ENCODE assay signal across 11 cellular contexts in genomic region chr1:2312589-2313301, GRCh38.
DNase-seq lines count a peak whose midpoint lies in the region; ATAC-seq, FAIRE-seq and TF ChIP-seq lines count a peak whose summit lies in the region.
"Had no signal": no experiment of that assay in that cellular context is flagged by ENCODE, and none has a peak within 500 bp of the region (broad histone marks: within the 10 kb centered on the region; RNA-seq: fewer than 3 reads in every experiment).

No MANE protein-coding gene starts in this region.

- no peak for TF ChIP-seq POLR2A in esophagus squamous epithelium (IDR thresholded peaks at IDR 0.05)
- no peak for TF ChIP-seq POLR2A in prostate gland (IDR thresholded peaks at IDR 0.05)

- no peaks in the 10 kb centered on the region for H3K9me3 ChIP-seq in A673 (ENCODE audit: low read depth, low read length, poor library complexity, severe bottlenecking)
- H3K9me3 ChIP-seq in esophagus squamous epithelium = no peaks in the 10 kb centered on the region
- H3K9me3 ChIP-seq in prostate gland = no peaks in the 10 kb centered on the region

- H3K27ac ChIP-seq in A673 (ENCODE audit: low read depth, low read length, poor library complexity, severe bottlenecking) (peak overlapping the region; percentile 88), esophagus squamous epithelium (peak overlapping the region; percentile 62 to 92 (median 84)), prostate gland (peak overlapping the region; percentile 83 to 89)

- no peak overlapping the region for H3K4me3 ChIP-seq in A673 (ENCODE audit: low read depth, low read length, poor library complexity, severe bottlenecking)
- H3K4me3 ChIP-seq in esophagus squamous epithelium = no peak overlapping the region
- H3K4me3 ChIP-seq in prostate gland = no peak overlapping the region

- H3K4me1 ChIP-seq in A673 (ENCODE audit: insufficient read depth, low read length, poor library complexity, severe bottlenecking) = peaks cover 45% of the 10 kb centered on the region
- peaks cover 34 to 73% (median 48%) of the 10 kb centered on the region in 3 donors for H3K4me1 ChIP-seq in esophagus squamous epithelium
- peaks cover 27% of the 10 kb centered on the region for H3K4me1 ChIP-seq in prostate gland (replicated peaks)

- H3K27me3 Mint-ChIP-seq in T-cell = no peaks in the 10 kb centered on the region
- H3K27me3 Mint-ChIP-seq: progenitor cell of endocrine pancreas had no signal

- H3K27ac Mint-ChIP-seq in T-cell = peak overlapping the region in 1 of 2 donors; percentile 34
- H3K27ac Mint-ChIP-seq: progenitor cell of endocrine pancreas had no signal

- no peaks in the 10 kb centered on the region for H3K9me3 Mint-ChIP-seq in T-cell

- BruUV-seq in A673 (replicated peaks; lab: Mats Ljungman, UMichigan) = no TSS peak

- intact Hi-C loops in A673 (cut with micrococcal nuclease; ENCODE audit: unreplicated experiment) (loop anchor here (10.0 kb wide), 1 partner anchor 118 kb away; the partner anchor contains the start of gene FAAP20), esophagus squamous epithelium (cut with DNase I) (loop anchor here (10.0 kb wide), 1 partner anchor 118 kb away; the partner anchor contains the start of gene FAAP20), prostate gland (cut with DNase I) (loop anchor here (1.0 to 5.0 kb wide), 3 partner anchors 40 to 113 kb away; no protein-coding TSS in a partner anchor)

- 40% methylated on average over 1 of the region's 23 CpGs; no CpG with 5 or more reads in 1 of the 2 donors for WGBS in esophagus squamous epithelium, 2 donors
- WGBS in prostate gland = 58% methylated on average over 23 of the region's 23 CpGs

- peak overlapping the region in 1 of 3 donors; percentile 52 for H3K4me3 Mint-ChIP-seq in T-cell

- CTCF ChIA-PET in A673 (lab: Charles Lee) (interaction anchor here (0.6 kb wide), 1 partner anchor 118 kb away, joined by 3 read pairs; no protein-coding TSS in a partner anchor), T-cell (lab: Charles Lee) (interaction anchor here (0.6 to 1.2 kb wide), 2 partner anchors 12 to 57 kb away, joined by 4 to 5 read pairs; no protein-coding TSS in a partner anchor)

- peaks cover 10% of the 10 kb centered on the region for H3K36me3 Mint-ChIP-seq in T-cell

- DNase-seq in A673 (ENCODE audit: low spot score) (no peak), NCI-H2171 treated with DMSO at 0.1 percent for 48 hours (lab: John Stamatoyannopoulos, UW) (peak; percentile 49), esophagus squamous epithelium (lab: John Stamatoyannopoulos, UW) (no peak), prostate gland (ENCODE audit: low spot score) (no peak), T-cell (no peak), HTR-8/SVneo (ENCODE audit: insufficient read length, low spot score) (no peak)
- DNase-seq: NCI-H510A treated with DMSO at 0.1 percent for 48 hours had no signal

- peaks cover 11 to 22% (median 13%) of the 10 kb centered on the region in 3 donors for H3K4me1 Mint-ChIP-seq in T-cell

- no peaks in the 10 kb centered on the region for H3K27me3 ChIP-seq in A673 (replicated peaks; ENCODE audit: insufficient read depth, low read depth, low read length, poor library complexity)
- H3K27me3 ChIP-seq in esophagus squamous epithelium = peaks cover 0 to 9% (median 0%) of the 10 kb centered on the region in 4 donors
- no peaks in the 10 kb centered on the region for H3K27me3 ChIP-seq in prostate gland (replicated peaks; ENCODE audit: insufficient read depth)

- ATAC-seq in HG03159 (IDR thresholded peaks at IDR 0.05; ENCODE audit: unreplicated experiment) (no peak), T-cell (replicated peaks in 1 of 4) (no peak), GM21737 (IDR thresholded peaks at IDR 0.05; ENCODE audit: unreplicated experiment) (no peak)

- FAIRE-seq in HTR-8/SVneo (lab: Jason Lieb, UNC) = no peak
- FAIRE-seq: GM18507 had no signal

- POLR2A ChIA-PET in A673 (lab: Charles Lee; ENCODE audit: low non-redundant PET) (interaction anchor here (0.6 kb wide), 1 partner anchor 85 kb away, joined by 9 read pairs; no protein-coding TSS in a partner anchor), T-cell (lab: Charles Lee) (interaction anchor here in 1 of 2 donors (0.5 kb wide), 1 partner anchor 11 kb away, joined by 3 read pairs; no protein-coding TSS in a partner anchor)

- H3K36me3 ChIP-seq in A673 (ENCODE audit: insufficient read depth, low read length, poor library complexity, severe bottlenecking) (peaks cover 16% of the 10 kb centered on the region), esophagus squamous epithelium (peaks cover 0 to 27% (median 11%) of the 10 kb centered on the region in 3 donors), prostate gland (peaks cover 0 to 8% of the 10 kb centered on the region in 2 donors)

- TF ChIP-seq CTCF in A673 (conservative IDR thresholded peaks at IDR 0.05; ENCODE audit: low read depth, low read length) (no peak), esophagus squamous epithelium (IDR thresholded peaks at IDR 0.05) (no peak), prostate gland (IDR thresholded peaks at IDR 0.05) (no peak)
